1 cellular context compared by ENCODE assay signal in genomic region chr9:93124793-93125192, GRCh38.
TF ChIP-seq lines count a peak whose summit lies in the region.

No MANE protein-coding gene starts in this region.

TF ChIP-seq in SK-N-SH, 30 proteins besides CTCF, POLR2A, EP300 and RAD21 (continued from another document):
- TF ChIP-seq REST (IDR thresholded peaks at IDR 0.05; ENCODE audit: low read depth, low read length) (no peak), MXI1 (IDR thresholded peaks at IDR 0.05; ENCODE audit: low read depth, low read length) (no peak), SIN3A (IDR thresholded peaks at IDR 0.05; ENCODE audit: borderline replicate concordance, low read depth, low read length) (no peak), USF2 (IDR thresholded peaks at IDR 0.05; ENCODE audit: borderline replicate concordance, low read depth, low read length) (no peak)
